ENCODE assay signal across 14 cellular contexts in the genomic region with DNA sequence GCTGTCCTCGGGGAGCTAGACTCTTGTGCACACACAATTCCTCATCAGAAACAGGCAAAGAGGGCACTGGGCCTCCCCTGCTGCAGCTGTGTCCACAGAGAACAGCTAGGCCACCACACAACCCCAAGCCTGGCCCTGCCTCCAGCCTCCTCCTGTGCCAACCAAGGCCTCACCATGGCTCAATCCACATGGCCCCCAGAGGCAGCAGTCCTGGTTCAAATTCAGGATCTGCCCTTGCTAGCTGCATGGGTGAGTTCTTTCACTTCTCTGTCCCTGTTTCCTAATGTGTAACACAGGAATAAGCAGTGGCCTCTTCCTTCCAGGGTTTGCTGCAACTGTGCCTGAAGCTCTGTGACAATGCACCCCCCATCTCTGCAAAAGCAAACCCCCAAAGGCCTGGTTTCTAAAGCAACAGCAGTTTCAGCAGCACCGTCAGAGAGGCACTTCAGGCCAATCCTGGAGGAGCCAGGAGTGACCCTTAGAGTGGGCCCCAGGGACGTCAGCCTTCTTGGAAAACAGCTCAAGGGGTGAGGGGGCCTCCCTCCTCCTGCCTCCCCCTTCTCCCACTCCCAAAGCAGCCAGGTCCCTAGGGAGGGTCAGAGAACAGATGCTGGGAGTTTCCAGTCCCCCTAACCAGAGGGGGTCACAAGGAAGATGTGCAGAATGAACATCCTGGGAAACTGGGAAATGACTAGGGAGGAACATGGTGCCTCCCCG. TPM values are rescaled to one million over a fixed set of nuclear protein-coding genes. Genes with fewer than 3 reads are reported as not detected.
A peak's percentile ranks its signal among the peaks of the same experiment; 100 is the strongest.
DNase-seq lines count a peak whose midpoint lies in the region; ATAC-seq and TF ChIP-seq lines count a peak whose summit lies in the region.
"Had no signal": no experiment of that assay in that cellular context is flagged by ENCODE, and none has a peak within 500 bp of the region (broad histone marks: within the 10 kb centered on the region; RNA-seq: fewer than 3 reads in every experiment).

No MANE protein-coding gene starts in this region.

- H3K36me3 ChIP-seq in CD4-positive, CD25-positive, alpha-beta regulatory T cell (ENCODE audit: control insufficient read depth, insufficient read depth, low read length): no peaks in the 10 kb centered on the region
- peaks cover 0 to 16% of the 10 kb centered on the region in 2 experiments; a peak in 2 of 3 replicates for H3K36me3 ChIP-seq in HEK293 (ENCODE audit: control insufficient read depth in 2 of 2, insufficient read depth in 1 of 2, low read length in 2 of 2)
- H3K36me3 ChIP-seq in neural cell (ENCODE audit: insufficient read depth, low read length): no peaks in the 10 kb centered on the region
- H3K36me3 ChIP-seq: ovary had no signal

- H3F3A ChIP-seq in neural cell (ENCODE audit: insufficient read depth, low read length, poor library complexity, severe bottlenecking): no peaks in the 10 kb centered on the region

- H3K4me1 Mint-ChIP-seq in CD4-positive, CD25-positive, alpha-beta regulatory T cell: peaks cover 0 to 30% (median 9%) of the 10 kb centered on the region in 4 donors
- H3K4me1 Mint-ChIP-seq in activated naive CD8-positive, alpha-beta T cell treated with anti-CD3 and anti-CD28 coated beads, Interleukin-2, amount 50 U/mL, for 24 hours: peaks cover 27% of the 10 kb centered on the region

- no peaks in the 10 kb centered on the region for H3K9me2 ChIP-seq in neural cell (ENCODE audit: insufficient read depth, low read length)

- DNase-seq in CD4-positive, CD25-positive, alpha-beta regulatory T cell: no peak
- no peak for DNase-seq in activated naive CD8-positive, alpha-beta T cell treated with anti-CD3 and anti-CD28 coated beads, Interleukin-2, amount 50 U/mL, for 24 hours
- no peak for DNase-seq in foreskin melanocyte
- DNase-seq in activated CD4-positive, alpha-beta T cell treated with anti-CD3 and anti-CD28 coated beads, Interleukin-2, amount 50 U/mL, for 1 hour: no peak
- DNase-seq: activated CD4-positive, alpha-beta T cell treated with anti-CD3 and anti-CD28 coated beads for 1 hour; activated gamma-delta T cell; cerebellar nuclear complex; NCI-H226; ovary; stimulated activated CD4-positive, alpha-beta T cell treated with anti-CD3 and anti-CD28 coated beads, Interleukin-2, amount 100 ng/mL, for 48 hours had no signal

- H3K36me3 Mint-ChIP-seq in CD4-positive, CD25-positive, alpha-beta regulatory T cell: no peaks in the 10 kb centered on the region
- peaks cover 3% of the 10 kb centered on the region for H3K36me3 Mint-ChIP-seq in activated naive CD8-positive, alpha-beta T cell treated with anti-CD3 and anti-CD28 coated beads, Interleukin-2, amount 50 U/mL, for 24 hours (ENCODE audit: low read depth)

- H3K4me2 ChIP-seq in neural cell (ENCODE audit: low read length): no peak overlapping the region

- no peak overlapping the region for H3K27ac ChIP-seq in CD4-positive, CD25-positive, alpha-beta regulatory T cell (ENCODE audit: insufficient read depth, low read length, poor library complexity, severe bottlenecking)
- H3K27ac ChIP-seq in HEK293 (ENCODE audit: extremely low read depth, low read depth, low read length) (no peak overlapping the region), neural cell (ENCODE audit: low read length) (no peak overlapping the region)

- ATAC-seq in CD4-positive, CD25-positive, alpha-beta regulatory T cell (ENCODE audit: low read depth in 2 of 2): no peak
- ATAC-seq in activated naive CD8-positive, alpha-beta T cell treated with anti-CD3 and anti-CD28 coated beads, Interleukin-2, amount 50 U/mL, for 24 hours: no peak
- no peak for ATAC-seq in HG02840 (IDR thresholded peaks at IDR 0.05; ENCODE audit: low FRiP score, unreplicated experiment)

- H4K20me1 ChIP-seq in neural cell (ENCODE audit: insufficient read depth): no peaks in the 10 kb centered on the region

- CTCF ChIA-PET in HEK293 (lab: Yijun Ruan, JAX): interaction anchor here (0.6 to 10.8 kb wide), 10 partner anchors 8 to 130 kb away, joined by 3 to 133 read pairs (median 5); a partner anchor contains a TSS

- peak overlapping the region in 3 of 4 donors; percentile 21 to 73 (median 61) for H3K4me3 Mint-ChIP-seq in CD4-positive, CD25-positive, alpha-beta regulatory T cell
- H3K4me3 Mint-ChIP-seq in activated naive CD8-positive, alpha-beta T cell treated with anti-CD3 and anti-CD28 coated beads, Interleukin-2, amount 50 U/mL, for 24 hours: peak overlapping the region; percentile 88

- peaks cover 24% of the 10 kb centered on the region for H3K4me1 ChIP-seq in CD4-positive, CD25-positive, alpha-beta regulatory T cell (ENCODE audit: control insufficient read depth, insufficient read depth, low read length, poor library complexity, severe bottlenecking)
- peaks cover 7% of the 10 kb centered on the region for H3K4me1 ChIP-seq in HEK293 (ENCODE audit: control insufficient read depth, insufficient read depth, low read length)

- peak overlapping the region; percentile 16 for H3K9ac ChIP-seq in neural cell (ENCODE audit: low read length)

- H3K9me3 Mint-ChIP-seq in CD4-positive, CD25-positive, alpha-beta regulatory T cell: peaks cover 0 to 1% (median 0%) of the 10 kb centered on the region in 7 donors
- H3K9me3 Mint-ChIP-seq in activated naive CD8-positive, alpha-beta T cell treated with anti-CD3 and anti-CD28 coated beads, Interleukin-2, amount 50 U/mL, for 24 hours: no peaks in the 10 kb centered on the region

- H3K9me3 ChIP-seq in CD4-positive, CD25-positive, alpha-beta regulatory T cell (ENCODE audit: control insufficient read depth in 2 of 2, low read length in 2 of 2): no peaks in the 10 kb centered on the region
- H3K9me3 ChIP-seq in HEK293 (ENCODE audit: control insufficient read depth, insufficient read depth, low read depth, low read length): no peaks in the 10 kb centered on the region
- H3K9me3 ChIP-seq in neural cell (ENCODE audit: low read length): no peaks in the 10 kb centered on the region
- H3K9me3 ChIP-seq: ovary had no signal

- H3K27me3 Mint-ChIP-seq in CD4-positive, CD25-positive, alpha-beta regulatory T cell: no peaks in the 10 kb centered on the region
- H3K27me3 Mint-ChIP-seq in activated naive CD8-positive, alpha-beta T cell treated with anti-CD3 and anti-CD28 coated beads, Interleukin-2, amount 50 U/mL, for 24 hours: no peaks in the 10 kb centered on the region

- H3K4me3 ChIP-seq in CD4-positive, CD25-positive, alpha-beta regulatory T cell (ENCODE audit: low read depth, low read length): no peak overlapping the region
- H3K4me3 ChIP-seq in HEK293 (ENCODE audit: low read depth, low read length) (no peak overlapping the region), neural cell (ENCODE audit: low read length) (peak overlapping the region; percentile 100)
- H3K4me3 ChIP-seq: ovary had no signal

- no peak overlapping the region for H2AFZ ChIP-seq in neural cell (ENCODE audit: low read depth, low read length)

- POLR2A ChIA-PET in HEK293 (lab: Yijun Ruan, JAX): interaction anchor here (0.5 to 1.6 kb wide), 5 partner anchors 13 to 1048 kb away, joined by 3 to 5 read pairs (median 3); a partner anchor contains a TSS

- H3K27me3 ChIP-seq in CD4-positive, CD25-positive, alpha-beta regulatory T cell (ENCODE audit: control insufficient read depth, insufficient read depth, low read length): no peaks in the 10 kb centered on the region
- no peaks in the 10 kb centered on the region for H3K27me3 ChIP-seq in neural cell (ENCODE audit: insufficient read depth, low read depth, low read length)
- H3K27me3 ChIP-seq: ovary had no signal

- no peak for TF ChIP-seq RAD21 in neural cell (conservative IDR thresholded peaks at IDR 0.05)

- no peak for TF ChIP-seq CTCF in HEK293 (tag by site-specific recombination; IDR thresholded peaks at IDR 0.05)
- TF ChIP-seq CTCF in neural cell (IDR thresholded peaks at IDR 0.05; ENCODE audit: poor library complexity, severe bottlenecking): no peak

- peak overlapping the region in 1 of 3 donors; percentile 36 for H3K27ac Mint-ChIP-seq in CD4-positive, CD25-positive, alpha-beta regulatory T cell
- no peak overlapping the region for H3K27ac Mint-ChIP-seq in activated naive CD8-positive, alpha-beta T cell treated with anti-CD3 and anti-CD28 coated beads, Interleukin-2, amount 50 U/mL, for 24 hours

- TF ChIP-seq EP300 in neural cell (conservative IDR thresholded peaks at IDR 0.05; ENCODE audit: poor library complexity, severe bottlenecking): no peak

- H3K79me2 ChIP-seq in neural cell (replicated peaks; ENCODE audit: insufficient read depth, low read length): peaks cover 20% of the 10 kb centered on the region

TF ChIP-seq in neural cell, 6 proteins besides CTCF, POLR2A, EP300 and RAD21 (continues in another document):
- TF ChIP-seq MXI1 (conservative IDR thresholded peaks at IDR 0.05; ENCODE audit: poor library complexity, severe bottlenecking) (no peak), SMC3 (conservative IDR thresholded peaks at IDR 0.05; ENCODE audit: poor library complexity) (no peak), TAF1 (IDR thresholded peaks at IDR 0.05; ENCODE audit: low read depth) (no peak), EZH2 (IDR thresholded peaks at IDR 0.05; ENCODE audit: borderline replicate concordance, insufficient read depth, low read length, poor library complexity, severe bottlenecking) (no peak), POLR2AphosphoS5 (IDR thresholded peaks at IDR 0.05) (no peak)

RNA-seq across cellular contexts. Expression of a gene that starts 2.2 kb away (rescaled TPM):
- total RNA-seq in CD4-positive, CD25-positive, alpha-beta regulatory T cell: 14.8 TPM
- polyA plus RNA-seq in CD4-positive, CD25-positive, alpha-beta regulatory T cell: 10 to 100 TPM; 19.3 to 25.5 (median 22.1) TPM
- polyA plus RNA-seq in neural cell: 39.8 and 48.7 TPM in 2 replicates
- 16.1 and 19.2 TPM in 2 replicates for polyA minus RNA-seq in neural cell

RNA-seq across cellular contexts. Expression of a gene that starts 15.9 kb away (rescaled TPM):
- total RNA-seq in CD4-positive, CD25-positive, alpha-beta regulatory T cell: not detected
- not detected for polyA plus RNA-seq in CD4-positive, CD25-positive, alpha-beta regulatory T cell
- 0.58 and 2.8 TPM in 2 replicates for polyA plus RNA-seq in neural cell
- polyA minus RNA-seq in neural cell: 0.58 and 0.73 TPM in 2 replicates

RNA-seq across cellular contexts. Expression of a gene that starts 21.2 kb away (rescaled TPM):
- 38.5 TPM for total RNA-seq in CD4-positive, CD25-positive, alpha-beta regulatory T cell
- polyA plus RNA-seq in CD4-positive, CD25-positive, alpha-beta regulatory T cell: 1 to 10 TPM; 1.2 to 1.9 (median 1.5) TPM
- 37.9 and 46.6 TPM in 2 replicates for polyA plus RNA-seq in neural cell
- polyA minus RNA-seq in neural cell: 78.1 and 94.0 TPM in 2 replicates

RNA-seq across cellular contexts. Expression of a gene that starts 30.8 kb away (rescaled TPM):
- 310 TPM for total RNA-seq in CD4-positive, CD25-positive, alpha-beta regulatory T cell
- 10 to 100 TPM; 39.7 to 48.4 (median 47.0) TPM for polyA plus RNA-seq in CD4-positive, CD25-positive, alpha-beta regulatory T cell
- polyA plus RNA-seq in neural cell: 21.9 and 26.5 TPM in 2 replicates
- 13.4 and 14.4 TPM in 2 replicates for polyA minus RNA-seq in neural cell

RNA-seq across cellular contexts. Expression of a gene that starts 32.8 kb away (rescaled TPM):
- not detected for total RNA-seq in CD4-positive, CD25-positive, alpha-beta regulatory T cell
- under 1 TPM in 1 of 4 donors, not detected in 3; 0.09 TPM for polyA plus RNA-seq in CD4-positive, CD25-positive, alpha-beta regulatory T cell
- polyA plus RNA-seq in neural cell: not detected in 2 replicates
- not detected in 2 replicates for polyA minus RNA-seq in neural cell
- total RNA-seq: fibroblast of villous mesenchyme had no signal

Comparison
In these comparisons a context has a peak if more than half of its experiments do, and no peak if none do; other contexts are left out.
1. RNA of a gene that starts 21.2 kb away (polyA plus RNA-seq): 37.9 to 46.6 TPM in neural cell; 1.2 to 1.9 TPM in CD4-positive, CD25-positive, alpha-beta regulatory T cell; every median in the first group is over 10 times any median in the second.